ENCODE assay signal across 8 cellular contexts in the genomic region with DNA sequence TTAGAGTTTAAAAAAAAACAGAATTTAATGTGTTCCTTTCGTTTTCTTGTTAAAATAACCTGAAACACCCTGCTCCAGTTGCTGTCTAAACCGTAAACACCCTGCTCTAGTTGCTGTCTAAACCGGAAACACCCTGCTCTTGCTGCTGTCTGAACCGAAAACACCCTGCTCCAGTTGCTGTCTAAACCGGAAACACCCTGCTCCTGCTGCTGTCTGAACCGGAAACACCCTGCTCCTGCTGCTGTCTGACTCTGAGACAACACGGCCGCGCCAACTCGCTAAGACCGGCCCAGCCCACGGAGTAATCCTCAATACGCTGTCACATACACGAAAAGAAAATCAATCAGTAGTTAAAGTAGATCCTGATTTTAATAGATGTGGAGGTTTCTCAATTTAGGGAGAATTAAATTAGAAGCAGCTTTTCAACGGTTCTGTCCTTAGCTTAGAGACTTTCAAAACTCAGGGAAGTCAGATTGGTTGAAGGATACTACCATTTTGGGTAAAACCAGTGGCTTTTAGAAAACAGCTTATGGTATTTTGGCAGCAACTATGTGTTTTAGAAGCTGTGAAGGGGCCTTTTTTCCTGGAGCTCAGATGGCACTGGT.
DNase-seq lines count a peak whose midpoint lies in the region; ATAC-seq and TF ChIP-seq lines count a peak whose summit lies in the region.

No MANE protein-coding gene starts in this region.

- H3K36me3 Mint-ChIP-seq in endothelial cell (ENCODE audit: low read depth, unreplicated experiment): peaks cover 53% of the 10 kb centered on the region
- H3K36me3 Mint-ChIP-seq in type B pancreatic cell: peaks cover 11% of the 10 kb centered on the region

- H3K4me1 Mint-ChIP-seq in endothelial cell (ENCODE audit: unreplicated experiment): peaks cover 41% of the 10 kb centered on the region
- peaks cover 22% of the 10 kb centered on the region for H3K4me1 Mint-ChIP-seq in type B pancreatic cell (ENCODE audit: unreplicated experiment)

- DNase-seq in activated CD4-positive, alpha-beta T cell treated with anti-CD3 and anti-CD28 coated beads, Interleukin-2, amount 50 U/mL, for 48 hours: peak; percentile 69 to 74
- DNase-seq in endothelial cell (ENCODE audit: low spot score) (no peak), posterior vena cava (ENCODE audit: low spot score) (peak; percentile 86), type B pancreatic cell (ENCODE audit: extremely low spot score, unreplicated experiment) (no peak), SW 1271 (lab: John Stamatoyannopoulos, UW) (no peak), DMS153 treated with DMSO at 0.1 percent for 48 hours (lab: John Stamatoyannopoulos, UW; ENCODE audit: unreplicated experiment) (no peak)

- intact Hi-C loops in posterior vena cava (cut with DNase I): no loop called here

- H3K27me3 Mint-ChIP-seq in endothelial cell (ENCODE audit: unreplicated experiment): peaks cover 5% of the 10 kb centered on the region
- H3K27me3 Mint-ChIP-seq in type B pancreatic cell: no peaks in the 10 kb centered on the region

- peak overlapping the region; percentile 85 for H3K27ac Mint-ChIP-seq in endothelial cell (ENCODE audit: unreplicated experiment)
- peak overlapping the region; percentile 70 for H3K27ac Mint-ChIP-seq in type B pancreatic cell

- H3K4me3 Mint-ChIP-seq in endothelial cell (ENCODE audit: unreplicated experiment): no peak overlapping the region
- H3K4me3 Mint-ChIP-seq in type B pancreatic cell: no peak overlapping the region

- TF ChIP-seq CTCF in endothelial cell (IDR thresholded peaks at IDR 0.05; ENCODE audit: unreplicated experiment): no peak
- no peak for TF ChIP-seq CTCF in type B pancreatic cell (conservative IDR thresholded peaks at IDR 0.05)

- H3K9me3 Mint-ChIP-seq in endothelial cell (ENCODE audit: unreplicated experiment) (no peaks in the 10 kb centered on the region), type B pancreatic cell (no peaks in the 10 kb centered on the region)

- ATAC-seq in GM19467 (IDR thresholded peaks at IDR 0.05; ENCODE audit: unreplicated experiment): peak; percentile 94
- ATAC-seq in HG03521 (IDR thresholded peaks at IDR 0.05; ENCODE audit: unreplicated experiment): peak; percentile 90

Comparison
In these comparisons a context has a peak if more than half of its experiments do, and no peak if none do; other contexts are left out.
1. DNase-seq: peak in activated CD4-positive, alpha-beta T cell treated with anti-CD3 and anti-CD28 coated beads, Interleukin-2, amount 50 U/mL, for 48 hours (2 of 2) and posterior vena cava (single experiment); none in endothelial cell (single experiment), type B pancreatic cell (single experiment), SW 1271 (0 of 2) and DMS153 treated with DMSO at 0.1 percent for 48 hours (single experiment).